In genomic region chr16:29612381-29613306, GRCh38 we compare ENCODE assay signal across 8 cellular contexts. TPM values are rescaled to one million over a fixed set of nuclear protein-coding genes. Genes with fewer than 3 reads are reported as not detected.
A peak's percentile ranks its signal among the peaks of the same experiment; 100 is the strongest.
DNase-seq lines count a peak whose midpoint lies in the region; ATAC-seq and TF ChIP-seq lines count a peak whose summit lies in the region.
"Not testable (repeated sequence)": the region's sequence is repeated elsewhere in the genome, so short reads cannot be mapped to it uniquely, and the experiment has no call there.

No MANE protein-coding gene starts in this region.

- peaks cover 13% of the 10 kb centered on the region for H3K4me1 Mint-ChIP-seq in Caco-2 (ENCODE audit: low read depth, unreplicated experiment)
- peaks cover 26% of the 10 kb centered on the region for H3K4me1 Mint-ChIP-seq in activated naive CD8-positive, alpha-beta T cell treated with anti-CD3 and anti-CD28 coated beads, Interleukin-2, amount 50 U/mL, for 24 hours

- intact Hi-C loops in Caco-2 (cut with micrococcal nuclease; ENCODE audit: unreplicated experiment); mucosa of descending colon (cut with DNase I, micrococcal nuclease): not testable (repeated sequence)

- peak overlapping the region; percentile 67 for H3K27ac ChIP-seq in SJSA1

- peak overlapping the region; percentile 70 for H3K4me3 Mint-ChIP-seq in Caco-2 (ENCODE audit: unreplicated experiment)
- H3K4me3 Mint-ChIP-seq in activated naive CD8-positive, alpha-beta T cell treated with anti-CD3 and anti-CD28 coated beads, Interleukin-2, amount 50 U/mL, for 24 hours, result peak overlapping the region; percentile 93

- peak overlapping the region; percentile 8 for H3K27ac Mint-ChIP-seq in Caco-2 (ENCODE audit: unreplicated experiment)
- H3K27ac Mint-ChIP-seq in activated naive CD8-positive, alpha-beta T cell treated with anti-CD3 and anti-CD28 coated beads, Interleukin-2, amount 50 U/mL, for 24 hours, result peak overlapping the region; percentile 99

- H3K36me3 ChIP-seq in Caco-2 (ENCODE audit: control insufficient read depth, insufficient read depth, low read length); SJSA1; mucosa of descending colon (ENCODE audit: low read depth): not testable (repeated sequence)

- H3K9me3 Mint-ChIP-seq in Caco-2 (ENCODE audit: unreplicated experiment); activated naive CD8-positive, alpha-beta T cell treated with anti-CD3 and anti-CD28 coated beads, Interleukin-2, amount 50 U/mL, for 24 hours: not testable (repeated sequence)

- H3K4me1 ChIP-seq in Caco-2; mucosa of descending colon (ENCODE audit: low read depth): not testable (repeated sequence)
- peaks cover 19% of the 10 kb centered on the region for H3K4me1 ChIP-seq in SJSA1 (replicated peaks)

- POLR2A ChIA-PET in Caco-2 (lab: Charles Lee), result interaction anchor here (0.6 to 3.2 kb wide), 3 partner anchors 13 to 67 kb away, joined by 3 to 12 read pairs (median 7); partner anchors contain the start of gene QPRT

- CTCF ChIA-PET in Caco-2 (lab: Charles Lee), result not testable (repeated sequence)

- DNase-seq in Caco-2 (peak in 1 of 2 experiments; percentile 24), SJSA1 (ENCODE audit: low read depth in 1 of 2, low spot score in 2 of 2) (peak in 1 of 2 experiments; percentile 36), mucosa of descending colon (peak in 1 of 3 donors; percentile 71)
- not testable (repeated sequence) for DNase-seq in activated naive CD8-positive, alpha-beta T cell treated with anti-CD3 and anti-CD28 coated beads, Interleukin-2, amount 50 U/mL, for 24 hours; fibroblast of the aortic adventitia (ENCODE audit: low read depth)
- DNase-seq in stimulated activated CD4-positive, alpha-beta T cell treated with anti-CD3 and anti-CD28 coated beads, Interleukin-4, amount 100 ng/mL, for 24 hours, result peak; percentile 36

- TF ChIP-seq CTCF in Caco-2 (IDR thresholded peaks at IDR 0.05; ENCODE audit: insufficient read depth in 1 of 2, low read depth in 1 of 2, low read length in 1 of 2, severe bottlenecking in 1 of 2, unreplicated experiment in 1 of 2); fibroblast of the aortic adventitia (IDR thresholded peaks at IDR 0.05; ENCODE audit: insufficient read depth, low read length); mucosa of descending colon (IDR thresholded peaks at IDR 0.05): not testable (repeated sequence)

- not testable (repeated sequence) for H3K9me3 ChIP-seq in Caco-2; SJSA1 (replicated peaks); mucosa of descending colon

- not testable (repeated sequence) for H3K27me3 ChIP-seq in Caco-2 (replicated peaks; ENCODE audit: control insufficient read depth, insufficient read depth, low read length); SJSA1 (replicated peaks)

- H3K4me3 ChIP-seq in Caco-2 (ENCODE audit: low read depth, low read length), result peak overlapping the region; percentile 90
- peak overlapping the region; percentile 58 for H3K4me3 ChIP-seq in SJSA1
- peak overlapping the region; percentile 80 for H3K4me3 ChIP-seq in fibroblast of the aortic adventitia (ENCODE audit: low read depth, low read length)
- H3K4me3 ChIP-seq in mucosa of descending colon, result peak overlapping the region; percentile 44

- ATAC-seq in GM21423 (IDR thresholded peaks at IDR 0.05; ENCODE audit: unreplicated experiment) (peak; percentile 37), HG03460 (IDR thresholded peaks at IDR 0.05; ENCODE audit: unreplicated experiment) (peak; percentile 35), mucosa of descending colon (peak; percentile 57)
- peak; percentile 85 for ATAC-seq in activated naive CD8-positive, alpha-beta T cell treated with anti-CD3 and anti-CD28 coated beads, Interleukin-2, amount 50 U/mL, for 24 hours

- TSS peak; percentile 49 for BruUV-seq in Caco-2 (replicated peaks; lab: Mats Ljungman, UMichigan)

- peaks cover 28% of the 10 kb centered on the region for H3K36me3 Mint-ChIP-seq in Caco-2 (ENCODE audit: insufficient read depth, unreplicated experiment)
- H3K36me3 Mint-ChIP-seq in activated naive CD8-positive, alpha-beta T cell treated with anti-CD3 and anti-CD28 coated beads, Interleukin-2, amount 50 U/mL, for 24 hours (ENCODE audit: low read depth), result peaks cover 28% of the 10 kb centered on the region

- not testable (repeated sequence) for H3K27me3 Mint-ChIP-seq in Caco-2 (ENCODE audit: insufficient read depth, unreplicated experiment); activated naive CD8-positive, alpha-beta T cell treated with anti-CD3 and anti-CD28 coated beads, Interleukin-2, amount 50 U/mL, for 24 hours

RNA-seq across cellular contexts. Expression of gene SPN, which starts 50.4 kb away (rescaled TPM):
- total RNA-seq in Caco-2 (2022) (not detected in 2 replicates), fibroblast of the aortic adventitia (ENCODE audit: low replicate concordance) (not detected in 2 replicates), mucosa of descending colon (1 to 10 TPM; 4.4 to 6.0 (median 4.5) TPM)
- not detected in 2 replicates for total RNA-seq in SJSA1 (2014; rRNA removed; shearing (Covaris generic))

Comparison
In these comparisons a context has a peak if more than half of its experiments do, and no peak if none do; other contexts are left out.
1. ATAC-seq: peak in every context shown above with its lines; median percentile 85 in activated naive CD8-positive, alpha-beta T cell treated with anti-CD3 and anti-CD28 coated beads, Interleukin-2, amount 50 U/mL, for 24 hours; 57 in mucosa of descending colon; 37 in GM21423; 35 in HG03460.